13 cellular contexts compared by ENCODE assay signal in genomic region chr4:120844528-120844921, GRCh38.
DNase-seq lines count a peak whose midpoint lies in the region; ATAC-seq, FAIRE-seq and TF ChIP-seq lines count a peak whose summit lies in the region.
"Had no signal": no experiment of that assay in that cellular context is flagged by ENCODE, and none has a peak within 500 bp of the region (broad histone marks: within the 10 kb centered on the region; RNA-seq: fewer than 3 reads in every experiment).

No MANE protein-coding gene starts in this region.

- H3K9me3 ChIP-seq in neuronal stem cell (replicated peaks in 1 of 2; ENCODE audit: control insufficient read depth in 2 of 2, insufficient read depth in 1 of 2, low read depth in 1 of 2, low read length in 2 of 2) (no peaks in the 10 kb centered on the region), pancreas (no peaks in the 10 kb centered on the region)
- H3K9me3 ChIP-seq: thoracic aorta had no signal

- H4K91ac ChIP-seq in neuronal stem cell (ENCODE audit: low read depth, low read length, poor library complexity): no peak overlapping the region

- H3K27ac ChIP-seq in neuronal stem cell (replicated peaks; ENCODE audit: low read length): no peak overlapping the region
- no peak overlapping the region for H3K27ac ChIP-seq in pancreas
- H3K27ac ChIP-seq: cardiac muscle cell, thoracic aorta had no signal

- no peaks in the 10 kb centered on the region for H3K27me3 ChIP-seq in neuronal stem cell (ENCODE audit: control insufficient read depth in 3 of 3, insufficient read depth in 3 of 3, low read depth in 1 of 3, low read length in 3 of 3)
- no peaks in the 10 kb centered on the region for H3K27me3 ChIP-seq in H7 (ENCODE audit: control insufficient read depth, insufficient read depth, low read length)
- H3K27me3 ChIP-seq in pancreas: no peaks in the 10 kb centered on the region
- H3K27me3 ChIP-seq: cardiac muscle cell had no signal

- no peak overlapping the region for H3K14ac ChIP-seq in neuronal stem cell (ENCODE audit: low read length)

- no peak overlapping the region for H3K18ac ChIP-seq in neuronal stem cell (ENCODE audit: low read length)

- FAIRE-seq in pancreas (lab: Jason Lieb, UNC): no peak

- H4K8ac ChIP-seq in neuronal stem cell (ENCODE audit: low read depth, low read length): no peak overlapping the region

- H3K9ac ChIP-seq in neuronal stem cell (ENCODE audit: low read depth, low read length, poor library complexity): no peak overlapping the region

- DNase-seq in epithelial cell of proximal tubule (ENCODE audit: low read depth) (peak; percentile 15), neuronal stem cell (ENCODE audit: low spot score) (no peak), H7 (no peak), pancreas (no peak), NCI-H1436 (lab: John Stamatoyannopoulos, UW) (no peak)
- DNase-seq: activated CD4-positive, alpha-beta T cell treated with anti-CD3 and anti-CD28 coated beads, Interleukin-2, amount 10 ng/mL, durations not matched to agents 24 days and 14 days; DND-41; HFFc6 had no signal

- no peak overlapping the region for H2BK120ac ChIP-seq in neuronal stem cell (ENCODE audit: low read depth, low read length)

- WGBS in neuronal stem cell (ENCODE audit: extremely low coverage in 2 of 2, insufficient read length in 2 of 2, insufficient replicate concordance in 1 of 2), 2 donors: no CpG with 5 or more reads among the region's 2 CpGs
- 78 to 86% methylated on average over 2 of the region's 2 CpGs for WGBS in pancreas, 2 donors

- H3K4me2 ChIP-seq in neuronal stem cell (ENCODE audit: insufficient read depth, low read length, poor library complexity, severe bottlenecking): no peak overlapping the region

- H2BK12ac ChIP-seq in neuronal stem cell (ENCODE audit: low read length): no peak overlapping the region

- H3K4me1 ChIP-seq in neuronal stem cell (ENCODE audit: control insufficient read depth in 2 of 2, insufficient read depth in 1 of 2, low read depth in 1 of 2, low read length in 2 of 2) (peaks cover 0 to 5% of the 10 kb centered on the region in 2 donors), pancreas (peaks cover 0 to 8% (median 0%) of the 10 kb centered on the region in 3 donors)

- ATAC-seq in GM18907 (IDR thresholded peaks at IDR 0.05; ENCODE audit: unreplicated experiment) (peak; percentile 95), GM21528 (IDR thresholded peaks at IDR 0.05; ENCODE audit: low FRiP score, unreplicated experiment) (peak; percentile 83), HG03135 (IDR thresholded peaks at IDR 0.05; ENCODE audit: unreplicated experiment) (peak; percentile 83), pancreas (no peak)

- H3K79me1 ChIP-seq in neuronal stem cell (ENCODE audit: low read depth, low read length): no peaks in the 10 kb centered on the region

- TF ChIP-seq CTCF in epithelial cell of proximal tubule (conservative IDR thresholded peaks at IDR 0.05; ENCODE audit: low read depth, low read length): no peak
- TF ChIP-seq CTCF in pancreas (IDR thresholded peaks at IDR 0.05): no peak

- no peak overlapping the region for H2AK5ac ChIP-seq in neuronal stem cell (ENCODE audit: low read depth, low read length)

- no peak overlapping the region for H2BK5ac ChIP-seq in neuronal stem cell (ENCODE audit: low read length)

- H3K4me3 ChIP-seq in epithelial cell of proximal tubule (ENCODE audit: low read depth, low read length): no peak overlapping the region
- no peak overlapping the region for H3K4me3 ChIP-seq in neuronal stem cell (ENCODE audit: low read length in 2 of 2)
- no peak overlapping the region for H3K4me3 ChIP-seq in H7 (ENCODE audit: insufficient read depth, low read depth, low read length)
- H3K4me3 ChIP-seq in pancreas: no peak overlapping the region
- H3K4me3 ChIP-seq: cardiac muscle cell, thoracic aorta had no signal

- no peak overlapping the region for H3K4ac ChIP-seq in neuronal stem cell (ENCODE audit: low read length)

- no peak overlapping the region for H2AFZ ChIP-seq in neuronal stem cell (ENCODE audit: low read length)

- H3K36me3 ChIP-seq in neuronal stem cell (replicated peaks in 1 of 2; ENCODE audit: control insufficient read depth in 2 of 2, insufficient read depth in 2 of 2, low read length in 2 of 2): no peaks in the 10 kb centered on the region
- H3K36me3 ChIP-seq in H7 (replicated peaks; ENCODE audit: control insufficient read depth, insufficient read depth, low read length): no peaks in the 10 kb centered on the region
- no peaks in the 10 kb centered on the region for H3K36me3 ChIP-seq in pancreas
- H3K36me3 ChIP-seq: cardiac muscle cell, thoracic aorta had no signal

- intact Hi-C loops in pancreas (cut with DNase I): no loop called here

- H2BK15ac ChIP-seq in neuronal stem cell (ENCODE audit: low read length): no peak overlapping the region

- no peak overlapping the region for H3K23ac ChIP-seq in neuronal stem cell (ENCODE audit: low read depth, low read length, poor library complexity)

Comparison
In these comparisons a context has a peak if more than half of its experiments do, and no peak if none do; other contexts are left out.
1. ATAC-seq: peak in GM18907 (single experiment), GM21528 (single experiment) and HG03135 (single experiment); none in pancreas (0 of 4).